In genomic region chr12:25386823-25387134, GRCh38 we compare ENCODE assay signal across 8 cellular contexts.
A peak's percentile ranks its signal among the peaks of the same experiment; 100 is the strongest.
DNase-seq lines count a peak whose midpoint lies in the region; ATAC-seq and TF ChIP-seq lines count a peak whose summit lies in the region.

No MANE protein-coding gene starts in this region.

- peak overlapping the region; percentile 98 for H3K9ac ChIP-seq in HUES64 (ENCODE audit: low read depth, low read length)

- ATAC-seq in body of pancreas (no peak), lung (ENCODE audit: insufficient read depth, low FRiP score) (no peak), HG03175 (IDR thresholded peaks at IDR 0.05; ENCODE audit: unreplicated experiment) (no peak)

- H3K9me3 ChIP-seq in HUES64 (ENCODE audit: insufficient read depth, low read depth, low read length) (no peaks in the 10 kb centered on the region), body of pancreas (no peaks in the 10 kb centered on the region), lung (ENCODE audit: control insufficient read depth in 2 of 2, insufficient read depth in 1 of 2, low read length in 1 of 2) (no peaks in the 10 kb centered on the region)

- peaks cover 20% of the 10 kb centered on the region for H3K27me3 ChIP-seq in HUES64 (ENCODE audit: insufficient read depth, low read length)
- no peaks in the 10 kb centered on the region for H3K27me3 ChIP-seq in body of pancreas
- no peaks in the 10 kb centered on the region for H3K27me3 ChIP-seq in lung (ENCODE audit: control insufficient read depth, insufficient read depth)

- WGBS in HUES64, result 9% methylated on average over 7 of the region's 9 CpGs
- WGBS in body of pancreas, 2 donors, result 0 to 1% methylated on average over 9 of the region's 9 CpGs
- 0 to 1% methylated on average over 9 of the region's 9 CpGs for WGBS in lung, 2 donors
- whole genome bisulfite sequencing in urinary bladder, result 1% methylated on average over 9 of the region's 9 CpGs

- H3K27ac ChIP-seq in HUES64 (ENCODE audit: low read depth, low read length) (peak overlapping the region; percentile 60; the same call in 1 of the 2 replicates), body of pancreas (peak overlapping the region; percentile 88 to 100 (median 97)), lung (ENCODE audit: low read depth in 1 of 2, low read length in 1 of 2) (peak overlapping the region; percentile 91 to 95), urinary bladder (ENCODE audit: low read depth) (peak overlapping the region; percentile 51)

- no peak for DNase-seq in AG09309 (ENCODE audit: low read depth)
- peak in 3 of 4 donors; percentile 7 to 29 (median 13) for DNase-seq in body of pancreas
- DNase-seq in lung (ENCODE audit: low spot score), result no peak
- DNase-seq in stimulated activated CD4-positive, alpha-beta T cell treated with anti-CD3 and anti-CD28 coated beads, Interleukin-2, amount 100 ng/mL, for 24 hours, result no peak
- no peak for DNase-seq in NCI-H2107 treated with DMSO at 0.1 percent for 48 hours (lab: John Stamatoyannopoulos, UW; ENCODE audit: unreplicated experiment)

- TF ChIP-seq CTCF in AG09309 (IDR thresholded peaks at IDR 0.05; ENCODE audit: control insufficient read depth, insufficient read depth, low read depth, low read length, missing control alignments), result no peak
- TF ChIP-seq CTCF in body of pancreas (IDR thresholded peaks at IDR 0.05), result no peak
- no peak for TF ChIP-seq CTCF in lung (IDR thresholded peaks at IDR 0.05; ENCODE audit: control extremely low read depth, extremely low read depth)

- intact Hi-C loops in body of pancreas (cut with DNase I), result no loop called here

- TF ChIP-seq POLR2A in body of pancreas (IDR thresholded peaks at IDR 0.05), result no peak

- H3K36me3 ChIP-seq in HUES64 (ENCODE audit: insufficient read depth, low read length) (no peaks in the 10 kb centered on the region), body of pancreas (replicated peaks in 1 of 2; ENCODE audit: insufficient read depth in 1 of 2, low read depth in 2 of 2) (no peaks in the 10 kb centered on the region), lung (ENCODE audit: control insufficient read depth in 2 of 2, insufficient read depth in 2 of 2, low read length in 2 of 2) (no peaks in the 10 kb centered on the region), urinary bladder (ENCODE audit: insufficient read depth) (no peaks in the 10 kb centered on the region)

- H3K4me1 ChIP-seq in HUES64 (ENCODE audit: insufficient read depth, low read length), result peaks cover 11% of the 10 kb centered on the region; the same call in 1 of the 2 replicates
- peaks cover 16% of the 10 kb centered on the region for H3K4me1 ChIP-seq in body of pancreas
- H3K4me1 ChIP-seq in lung (ENCODE audit: control insufficient read depth in 2 of 2, insufficient read depth in 2 of 2, low read length in 2 of 2), result peaks cover 0 to 2% of the 10 kb centered on the region in 2 donors
- H3K4me1 ChIP-seq in urinary bladder (ENCODE audit: insufficient read depth), result no peaks in the 10 kb centered on the region

- H3K4me3 ChIP-seq in AG09309 (ENCODE audit: control insufficient read depth, low read depth, low read length), result peak overlapping the region; percentile 67
- peak overlapping the region; percentile 83 for H3K4me3 ChIP-seq in HUES64 (ENCODE audit: low read length)
- peak overlapping the region; percentile 15 to 24 for H3K4me3 ChIP-seq in body of pancreas
- peak overlapping the region; percentile 51 for H3K4me3 ChIP-seq in lung
- peak overlapping the region; percentile 62 for H3K4me3 ChIP-seq in urinary bladder (ENCODE audit: low read depth, low read length)

Comparison
In these comparisons a context has a peak if more than half of its experiments do, and no peak if none do; other contexts are left out.
1. DNase-seq: peak in body of pancreas (3 of 4); none in AG09309 (single experiment), lung (single experiment), stimulated activated CD4-positive, alpha-beta T cell treated with anti-CD3 and anti-CD28 coated beads, Interleukin-2, amount 100 ng/mL, for 24 hours (0 of 2) and NCI-H2107 treated with DMSO at 0.1 percent for 48 hours (single experiment).
2. H3K4me3 ChIP-seq: peak in every context shown above with its lines; median percentile 83 in HUES64; 67 in AG09309; 62 in urinary bladder; 51 in lung; 20 in body of pancreas.
3. Peak in every context shown above with its lines, with median percentiles within 50 percentile points of each other: H3K27ac ChIP-seq.